In the genomic region with DNA sequence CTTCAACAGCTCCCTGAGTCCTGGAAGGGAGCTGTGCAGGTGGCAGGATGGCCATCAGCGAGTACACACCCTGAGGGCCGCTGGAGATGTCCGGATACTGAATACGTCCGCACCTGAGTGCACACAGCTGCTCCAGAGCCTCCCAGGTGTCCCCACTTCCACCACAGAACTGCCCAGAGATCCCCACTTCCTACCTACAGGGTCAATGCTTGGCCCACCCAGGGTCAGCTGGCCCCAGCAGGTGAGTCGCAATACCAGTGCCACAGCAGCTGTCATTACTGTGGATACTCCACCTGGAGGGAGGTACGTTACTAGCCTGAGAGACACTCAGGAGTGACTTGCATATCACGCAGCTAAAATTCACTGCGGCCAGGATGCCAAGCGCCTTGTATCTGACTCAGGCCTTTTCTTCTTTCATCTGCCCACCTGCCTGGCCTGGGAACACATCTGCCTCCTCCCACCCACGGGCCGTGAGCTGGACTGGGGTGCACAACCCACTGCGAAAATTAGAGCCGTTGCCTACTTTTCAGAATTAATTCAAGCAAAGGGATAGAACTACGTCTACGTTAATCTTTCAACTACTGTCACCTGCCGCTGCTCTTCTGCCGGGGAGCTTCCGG, we compare ENCODE assay signal across 1 cellular context.
TF ChIP-seq lines count a peak whose summit lies in the region.

No MANE protein-coding gene starts in this region.

TF ChIP-seq in WTC11, 78 proteins besides CTCF, POLR2A, EP300 and RAD21 (continued from another document):
- TF ChIP-seq, protein P1, sequence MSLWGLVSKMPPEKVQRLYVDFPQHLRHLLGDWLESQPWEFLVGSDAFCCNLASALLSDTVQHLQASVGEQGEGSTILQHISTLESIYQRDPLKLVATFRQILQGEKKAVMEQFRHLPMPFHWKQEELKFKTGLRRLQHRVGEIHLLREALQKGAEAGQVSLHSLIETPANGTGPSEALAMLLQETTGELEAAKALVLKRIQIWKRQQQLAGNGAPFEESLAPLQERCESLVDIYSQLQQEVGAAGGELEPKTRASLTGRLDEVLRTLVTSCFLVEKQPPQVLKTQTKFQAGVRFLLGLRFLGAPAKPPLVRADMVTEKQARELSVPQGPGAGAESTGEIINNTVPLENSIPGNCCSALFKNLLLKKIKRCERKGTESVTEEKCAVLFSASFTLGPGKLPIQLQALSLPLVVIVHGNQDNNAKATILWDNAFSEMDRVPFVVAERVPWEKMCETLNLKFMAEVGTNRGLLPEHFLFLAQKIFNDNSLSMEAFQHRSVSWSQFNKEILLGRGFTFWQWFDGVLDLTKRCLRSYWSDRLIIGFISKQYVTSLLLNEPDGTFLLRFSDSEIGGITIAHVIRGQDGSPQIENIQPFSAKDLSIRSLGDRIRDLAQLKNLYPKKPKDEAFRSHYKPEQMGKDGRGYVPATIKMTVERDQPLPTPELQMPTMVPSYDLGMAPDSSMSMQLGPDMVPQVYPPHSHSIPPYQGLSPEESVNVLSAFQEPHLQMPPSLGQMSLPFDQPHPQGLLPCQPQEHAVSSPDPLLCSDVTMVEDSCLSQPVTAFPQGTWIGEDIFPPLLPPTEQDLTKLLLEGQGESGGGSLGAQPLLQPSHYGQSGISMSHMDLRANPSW (CRISPR knock-in tag; conservative IDR thresholded peaks at IDR 0.05; ENCODE audit: low read depth) = no peak
- TF ChIP-seq, protein P2, sequence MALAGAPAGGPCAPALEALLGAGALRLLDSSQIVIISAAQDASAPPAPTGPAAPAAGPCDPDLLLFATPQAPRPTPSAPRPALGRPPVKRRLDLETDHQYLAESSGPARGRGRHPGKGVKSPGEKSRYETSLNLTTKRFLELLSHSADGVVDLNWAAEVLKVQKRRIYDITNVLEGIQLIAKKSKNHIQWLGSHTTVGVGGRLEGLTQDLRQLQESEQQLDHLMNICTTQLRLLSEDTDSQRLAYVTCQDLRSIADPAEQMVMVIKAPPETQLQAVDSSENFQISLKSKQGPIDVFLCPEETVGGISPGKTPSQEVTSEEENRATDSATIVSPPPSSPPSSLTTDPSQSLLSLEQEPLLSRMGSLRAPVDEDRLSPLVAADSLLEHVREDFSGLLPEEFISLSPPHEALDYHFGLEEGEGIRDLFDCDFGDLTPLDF (CRISPR knock-in tag; IDR thresholded peaks at IDR 0.05) = no peak
- TF ChIP-seq ATF1 (CRISPR knock-in tag; IDR thresholded peaks at IDR 0.05) (no peak), ZBTB21 (CRISPR knock-in tag; IDR thresholded peaks at IDR 0.05; ENCODE audit: borderline replicate concordance) (no peak), ZNF671 (CRISPR knock-in tag; IDR thresholded peaks at IDR 0.05) (no peak), FOXP4 (CRISPR knock-in tag; IDR thresholded peaks at IDR 0.05) (no peak), ETV6 (CRISPR knock-in tag; IDR thresholded peaks at IDR 0.05) (no peak)
- TF ChIP-seq, protein P3, sequence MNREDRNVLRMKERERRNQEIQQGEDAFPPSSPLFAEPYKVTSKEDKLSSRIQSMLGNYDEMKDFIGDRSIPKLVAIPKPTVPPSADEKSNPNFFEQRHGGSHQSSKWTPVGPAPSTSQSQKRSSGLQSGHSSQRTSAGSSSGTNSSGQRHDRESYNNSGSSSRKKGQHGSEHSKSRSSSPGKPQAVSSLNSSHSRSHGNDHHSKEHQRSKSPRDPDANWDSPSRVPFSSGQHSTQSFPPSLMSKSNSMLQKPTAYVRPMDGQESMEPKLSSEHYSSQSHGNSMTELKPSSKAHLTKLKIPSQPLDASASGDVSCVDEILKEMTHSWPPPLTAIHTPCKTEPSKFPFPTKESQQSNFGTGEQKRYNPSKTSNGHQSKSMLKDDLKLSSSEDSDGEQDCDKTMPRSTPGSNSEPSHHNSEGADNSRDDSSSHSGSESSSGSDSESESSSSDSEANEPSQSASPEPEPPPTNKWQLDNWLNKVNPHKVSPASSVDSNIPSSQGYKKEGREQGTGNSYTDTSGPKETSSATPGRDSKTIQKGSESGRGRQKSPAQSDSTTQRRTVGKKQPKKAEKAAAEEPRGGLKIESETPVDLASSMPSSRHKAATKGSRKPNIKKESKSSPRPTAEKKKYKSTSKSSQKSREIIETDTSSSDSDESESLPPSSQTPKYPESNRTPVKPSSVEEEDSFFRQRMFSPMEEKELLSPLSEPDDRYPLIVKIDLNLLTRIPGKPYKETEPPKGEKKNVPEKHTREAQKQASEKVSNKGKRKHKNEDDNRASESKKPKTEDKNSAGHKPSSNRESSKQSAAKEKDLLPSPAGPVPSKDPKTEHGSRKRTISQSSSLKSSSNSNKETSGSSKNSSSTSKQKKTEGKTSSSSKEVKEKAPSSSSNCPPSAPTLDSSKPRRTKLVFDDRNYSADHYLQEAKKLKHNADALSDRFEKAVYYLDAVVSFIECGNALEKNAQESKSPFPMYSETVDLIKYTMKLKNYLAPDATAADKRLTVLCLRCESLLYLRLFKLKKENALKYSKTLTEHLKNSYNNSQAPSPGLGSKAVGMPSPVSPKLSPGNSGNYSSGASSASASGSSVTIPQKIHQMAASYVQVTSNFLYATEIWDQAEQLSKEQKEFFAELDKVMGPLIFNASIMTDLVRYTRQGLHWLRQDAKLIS (CRISPR knock-in tag; IDR thresholded peaks at IDR 0.05; ENCODE audit: borderline replicate concordance) = no peak
- TF ChIP-seq, protein P4, sequence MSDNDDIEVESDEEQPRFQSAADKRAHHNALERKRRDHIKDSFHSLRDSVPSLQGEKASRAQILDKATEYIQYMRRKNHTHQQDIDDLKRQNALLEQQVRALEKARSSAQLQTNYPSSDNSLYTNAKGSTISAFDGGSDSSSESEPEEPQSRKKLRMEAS (CRISPR knock-in tag; IDR thresholded peaks at IDR 0.05) = no peak
- TF ChIP-seq, protein P5, sequence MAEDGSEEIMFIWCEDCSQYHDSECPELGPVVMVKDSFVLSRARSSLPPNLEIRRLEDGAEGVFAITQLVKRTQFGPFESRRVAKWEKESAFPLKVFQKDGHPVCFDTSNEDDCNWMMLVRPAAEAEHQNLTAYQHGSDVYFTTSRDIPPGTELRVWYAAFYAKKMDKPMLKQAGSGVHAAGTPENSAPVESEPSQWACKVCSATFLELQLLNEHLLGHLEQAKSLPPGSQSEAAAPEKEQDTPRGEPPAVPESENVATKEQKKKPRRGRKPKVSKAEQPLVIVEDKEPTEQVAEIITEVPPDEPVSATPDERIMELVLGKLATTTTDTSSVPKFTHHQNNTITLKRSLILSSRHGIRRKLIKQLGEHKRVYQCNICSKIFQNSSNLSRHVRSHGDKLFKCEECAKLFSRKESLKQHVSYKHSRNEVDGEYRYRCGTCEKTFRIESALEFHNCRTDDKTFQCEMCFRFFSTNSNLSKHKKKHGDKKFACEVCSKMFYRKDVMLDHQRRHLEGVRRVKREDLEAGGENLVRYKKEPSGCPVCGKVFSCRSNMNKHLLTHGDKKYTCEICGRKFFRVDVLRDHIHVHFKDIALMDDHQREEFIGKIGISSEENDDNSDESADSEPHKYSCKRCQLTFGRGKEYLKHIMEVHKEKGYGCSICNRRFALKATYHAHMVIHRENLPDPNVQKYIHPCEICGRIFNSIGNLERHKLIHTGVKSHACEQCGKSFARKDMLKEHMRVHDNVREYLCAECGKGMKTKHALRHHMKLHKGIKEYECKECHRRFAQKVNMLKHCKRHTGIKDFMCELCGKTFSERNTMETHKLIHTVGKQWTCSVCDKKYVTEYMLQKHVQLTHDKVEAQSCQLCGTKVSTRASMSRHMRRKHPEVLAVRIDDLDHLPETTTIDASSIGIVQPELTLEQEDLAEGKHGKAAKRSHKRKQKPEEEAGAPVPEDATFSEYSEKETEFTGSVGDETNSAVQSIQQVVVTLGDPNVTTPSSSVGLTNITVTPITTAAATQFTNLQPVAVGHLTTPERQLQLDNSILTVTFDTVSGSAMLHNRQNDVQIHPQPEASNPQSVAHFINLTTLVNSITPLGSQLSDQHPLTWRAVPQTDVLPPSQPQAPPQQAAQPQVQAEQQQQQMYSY (CRISPR knock-in tag; IDR thresholded peaks at IDR 0.05) = no peak
